8 cellular contexts compared by ENCODE assay signal in genomic region chr1:168225476-168226190, GRCh38. TPM values are rescaled to one million over a fixed set of nuclear protein-coding genes. Genes with fewer than 3 reads are reported as not detected.
DNase-seq lines count a peak whose midpoint lies in the region; ATAC-seq and TF ChIP-seq lines count a peak whose summit lies in the region.

SFT2D2 (plus strand) TSS chr1:168226004; CDS start chr1:168226080, 76 bp downstream.

- no peaks in the 10 kb centered on the region for H3K9me3 ChIP-seq in left lung

- peak within 1 kb of the TSS; percentile 93 to 94 for H3K27ac ChIP-seq in left lung

- peaks cover 33% of the 10 kb centered on the region for H3K36me3 Mint-ChIP-seq in activated CD4-positive, alpha-beta T cell treated with anti-CD3 and anti-CD28 coated beads, Interleukin-2, amount 10 ng/mL, durations not matched to agents 7 days and 5 days (ENCODE audit: low read depth)

- TF ChIP-seq POLR2A in GM19099 (IDR thresholded peaks at IDR 0.05; ENCODE audit: extremely low read depth, insufficient read length, low read depth), result peak; percentile 81

- no peak for TF ChIP-seq CTCF in left lung (IDR thresholded peaks at IDR 0.05)

- H3K27me3 Mint-ChIP-seq in activated CD4-positive, alpha-beta T cell treated with anti-CD3 and anti-CD28 coated beads, Interleukin-2, amount 10 ng/mL, durations not matched to agents 7 days and 5 days, result peaks cover 2% of the 10 kb centered on the region

- POLR2A ChIA-PET in activated CD4-positive, alpha-beta T cell treated with anti-CD3 and anti-CD28 coated beads, Interleukin-2, amount 10 ng/mL, durations not matched to agents 7 days and 5 days (lab: Charles Lee), result interaction anchor here (0.7 to 2.9 kb wide), 2 partner anchors 10 to 672 kb away, joined by 3 to 23 read pairs; no protein-coding TSS in a partner anchor

- no peaks in the 10 kb centered on the region for H3K27me3 ChIP-seq in left lung

- CTCF ChIA-PET in activated CD4-positive, alpha-beta T cell treated with anti-CD3 and anti-CD28 coated beads, Interleukin-2, amount 10 ng/mL, durations not matched to agents 7 days and 5 days (lab: Charles Lee), result interaction anchor here (1.1 to 3.9 kb wide), 3 partner anchors 10 to 143 kb away, joined by 3 to 35 read pairs (median 4); no protein-coding TSS in a partner anchor

- H3K36me3 ChIP-seq in left lung, result peaks cover 0 to 5% of the 10 kb centered on the region in 2 donors

- H3K9me3 Mint-ChIP-seq in activated CD4-positive, alpha-beta T cell treated with anti-CD3 and anti-CD28 coated beads, Interleukin-2, amount 10 ng/mL, durations not matched to agents 7 days and 5 days, result no peaks in the 10 kb centered on the region

- DNase-seq in Ammon's horn (ENCODE audit: low spot score), result peak; percentile 87
- DNase-seq in NCI-H510A treated with DMSO at 0.1 percent for 48 hours (lab: John Stamatoyannopoulos, UW), result peak; percentile 77
- DNase-seq in activated CD4-positive, alpha-beta T cell treated with anti-CD3 and anti-CD28 coated beads, Interleukin-2, amount 10 ng/mL, durations not matched to agents 7 days and 5 days, result peak; percentile 79
- DNase-seq in cortex of kidney (lab: John Stamatoyannopoulos, UW), result peak; percentile 41
- DNase-seq in left lung, result peak; percentile 85 to 96
- peak; percentile 67 to 77 for DNase-seq in stimulated activated CD4-positive, alpha-beta T cell treated with anti-CD3 and anti-CD28 coated beads, Interleukin-2, amount 100 ng/mL, for 48 hours

- intact Hi-C loops in left lung (cut with DNase I), result no loop called here

- H3K4me1 Mint-ChIP-seq in activated CD4-positive, alpha-beta T cell treated with anti-CD3 and anti-CD28 coated beads, Interleukin-2, amount 10 ng/mL, durations not matched to agents 7 days and 5 days, result peaks cover 47% of the 10 kb centered on the region

- H3K4me1 ChIP-seq in left lung, result peaks cover 12 to 34% of the 10 kb centered on the region in 2 donors

- H3K27ac Mint-ChIP-seq in activated CD4-positive, alpha-beta T cell treated with anti-CD3 and anti-CD28 coated beads, Interleukin-2, amount 10 ng/mL, durations not matched to agents 7 days and 5 days, result peak within 1 kb of the TSS; percentile 93

- ATAC-seq in HG03378 (IDR thresholded peaks at IDR 0.05; ENCODE audit: unreplicated experiment), result peak; percentile 52
- peak; percentile 96 for ATAC-seq in left lung

- peak within 1 kb of the TSS; percentile 88 for H3K4me3 Mint-ChIP-seq in activated CD4-positive, alpha-beta T cell treated with anti-CD3 and anti-CD28 coated beads, Interleukin-2, amount 10 ng/mL, durations not matched to agents 7 days and 5 days

- peak within 1 kb of the TSS; percentile 97 to 99 for H3K4me3 ChIP-seq in left lung

RNA-seq across cellular contexts. Expression of gene SFT2D2, which starts in this region (rescaled TPM):
- 10 to 100 TPM; 62.2 to 68.3 TPM for total RNA-seq in activated CD4-positive, alpha-beta T cell treated with anti-CD3 and anti-CD28 coated beads, Interleukin-2, amount 10 ng/mL, durations not matched to agents 7 days and 5 days
- 10 to 100 TPM; 71.9 to 85.9 TPM for total RNA-seq in left lung

Comparison
In these comparisons a context has a peak if more than half of its experiments do, and no peak if none do; other contexts are left out.
1. Peak in every context shown above with its lines: DNase-seq, ATAC-seq, H3K4me3 ChIP-seq and H3K27ac ChIP-seq.